8 cellular contexts compared by ENCODE assay signal in the genomic region with DNA sequence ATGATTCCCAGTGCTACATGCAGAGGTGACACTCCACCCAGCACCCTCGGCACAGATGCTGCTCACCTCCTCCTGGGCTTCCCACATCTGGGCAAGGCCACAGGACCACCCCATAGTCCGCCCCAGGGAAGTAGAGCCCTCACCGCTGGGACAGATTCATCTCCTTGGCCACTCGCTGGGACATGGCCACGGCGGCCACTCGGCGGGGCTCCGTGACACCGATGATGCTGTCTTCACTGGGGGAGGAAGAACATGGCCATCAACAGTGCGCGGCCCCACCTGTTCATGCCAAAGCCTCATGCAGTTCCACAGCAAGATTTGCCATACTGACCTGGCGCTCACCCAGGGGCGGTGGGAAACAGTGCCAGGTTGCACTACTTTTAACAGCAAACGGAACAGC.
"Had no signal": no experiment of that assay in that cellular context is flagged by ENCODE, and none has a peak within 500 bp of the region (broad histone marks: within the 10 kb centered on the region; RNA-seq: fewer than 3 reads in every experiment).

No MANE protein-coding gene starts in this region.

- DNase-seq: GM23248, GOT3, H9, HCEC 1CT, IMR-90 had no signal

- H3K27ac ChIP-seq: GM23248, HL-60 had no signal

- FAIRE-seq: H54, K562 had no signal

- H3K9me3 Mint-ChIP-seq: H9 had no signal

- H2AFZ ChIP-seq: GM23248 had no signal

- H3K27ac Mint-ChIP-seq: H9 had no signal

- H3K4me3 ChIP-seq: GM23248, K562 had no signal

- ATAC-seq: K562 had no signal

- H3K9ac ChIP-seq: GM23248 had no signal
